ENCODE assay signal across 7 cellular contexts in genomic region chr20:31547017-31547675, GRCh38. TPM values are rescaled to one million over a fixed set of nuclear protein-coding genes. Genes with fewer than 3 reads are reported as not detected.
A peak's percentile ranks its signal among the peaks of the same experiment; 100 is the strongest.
DNase-seq lines count a peak whose midpoint lies in the region; ATAC-seq and TF ChIP-seq lines count a peak whose summit lies in the region.

No MANE protein-coding gene starts in this region.

- no peak for TF ChIP-seq CTCF in kidney epithelial cell (IDR thresholded peaks at IDR 0.05; ENCODE audit: insufficient read depth, low read length, poor library complexity, severe bottlenecking)

- H3K27me3 ChIP-seq in kidney epithelial cell (ENCODE audit: control insufficient read depth, insufficient read depth, low read length) = no peaks in the 10 kb centered on the region

- DNase-seq in NCI-H2196 treated with DMSO at 0.1 percent for 48 hours (lab: John Stamatoyannopoulos, UW; ENCODE audit: unreplicated experiment) = peak; percentile 75
- DNase-seq in cerebellum (ENCODE audit: low spot score) = peak; percentile 89
- no peak for DNase-seq in kidney epithelial cell (ENCODE audit: low read depth)
- peak; percentile 86 for DNase-seq in stimulated activated CD4-positive, alpha-beta T cell treated with anti-CD3 and anti-CD28 coated beads, Interleukin-15, amount 100 ng/mL, for 24 hours

- H3K36me3 ChIP-seq in kidney epithelial cell (ENCODE audit: control insufficient read depth, insufficient read depth, low read length) = no peaks in the 10 kb centered on the region

- ATAC-seq in GM18502 (IDR thresholded peaks at IDR 0.05; ENCODE audit: poor library complexity, unreplicated experiment) (peak; percentile 81), HG02938 (IDR thresholded peaks at IDR 0.05; ENCODE audit: unreplicated experiment) (peak; percentile 70)
- ATAC-seq in activated CD4-positive, CD25-positive, alpha-beta regulatory T cell treated with anti-CD3 and anti-CD28 coated beads, Interleukin-2, amount 50 U/mL, for 24 hours = peak; percentile 81 to 83

- H3K4me3 ChIP-seq in kidney epithelial cell (ENCODE audit: low read depth, low read length) = peak overlapping the region; percentile 43

RNA-seq across cellular contexts. Expression of gene HM13, which starts 32.9 kb away (rescaled TPM):
- 43.7 TPM for total RNA-seq in cerebellum
- total RNA-seq in kidney epithelial cell = 116 and 133 TPM in 2 replicates

RNA-seq across cellular contexts. Expression of gene ID1, which starts 57.9 kb away (rescaled TPM):
- 73.1 TPM for total RNA-seq in cerebellum
- total RNA-seq in kidney epithelial cell = 27.5 and 32.1 TPM in 2 replicates
